Comparison of ENCODE assay signal across 1 cellular context in the genomic region with DNA sequence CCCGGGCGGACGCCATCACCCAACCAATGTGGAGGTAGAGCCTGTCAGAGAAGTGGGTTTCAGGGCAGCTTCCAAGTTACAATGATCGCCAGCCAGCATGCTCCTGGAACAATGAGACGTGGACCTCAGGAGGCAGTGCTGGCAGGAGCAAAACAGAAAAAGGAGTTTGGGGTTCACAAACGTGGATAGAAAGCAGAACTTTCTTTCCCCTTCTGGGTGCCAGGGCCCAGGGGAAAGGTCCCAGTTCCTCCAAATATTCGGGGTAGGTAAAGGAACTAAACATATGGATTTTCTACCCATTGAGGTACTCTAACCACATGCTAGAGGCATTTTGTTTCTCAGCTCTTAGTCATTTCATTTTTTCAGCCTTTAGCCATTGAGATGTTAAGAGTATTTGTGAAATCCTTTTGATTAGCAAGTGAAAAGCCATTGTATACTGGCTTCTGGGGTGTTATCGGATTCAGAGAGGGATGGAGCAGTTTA.
A peak's percentile ranks its signal among the peaks of the same experiment; 100 is the strongest.
TF ChIP-seq lines count a peak whose summit lies in the region.

No MANE protein-coding gene starts in this region.

TF ChIP-seq in H1, 55 proteins besides CTCF, POLR2A, EP300 and RAD21:
- TF ChIP-seq BCL11A (IDR thresholded peaks at IDR 0.05; ENCODE audit: low read depth in 2 of 2, low read length in 2 of 2) (no peak), BACH1 (IDR thresholded peaks at IDR 0.05; ENCODE audit: low read length) (no peak), CTBP2 (IDR thresholded peaks at IDR 0.05; ENCODE audit: borderline replicate concordance, insufficient read depth, insufficient read length, low read length) (no peak), CBX5 (IDR thresholded peaks at IDR 0.05; ENCODE audit: low read depth, low read length) (no peak), BRCA1 (IDR thresholded peaks at IDR 0.05; ENCODE audit: low read depth, low read length) (no peak), RNF2 (IDR thresholded peaks at IDR 0.05; ENCODE audit: borderline replicate concordance, low read depth, low read length, missing control alignments, poor library complexity, severe bottlenecking) (no peak), SP1 (IDR thresholded peaks at IDR 0.05; ENCODE audit: low read depth, low read length) (0 out of 2 replicates have a peak, but pooled peaks have one; percentile 40), EGR1 (IDR thresholded peaks at IDR 0.05; ENCODE audit: borderline replicate concordance, low read depth, low read length) (no peak), TAF7 (optimal IDR thresholded peaks at IDR 0.05; ENCODE audit: borderline replicate concordance, low read depth, low read length) (no peak), CEBPB (IDR thresholded peaks at IDR 0.05; ENCODE audit: low read depth, low read length) (0 out of 2 replicates have a peak, but pooled peaks have one; percentile 3), RBBP5 (IDR thresholded peaks at IDR 0.05; ENCODE audit: borderline replicate concordance, low read depth, low read length) (0 out of 2 replicates have a peak, but pooled peaks have one; percentile 3), CHD2 (IDR thresholded peaks at IDR 0.05; ENCODE audit: low read length) (no peak), CREB1 (IDR thresholded peaks at IDR 0.05) (no peak), TBP (IDR thresholded peaks at IDR 0.05; ENCODE audit: low read depth, low read length) (peak; percentile 53; the same call in 1 of the 2 replicates), RXRA (IDR thresholded peaks at IDR 0.05; ENCODE audit: insufficient read depth, low read depth, low read length) (no peak), KDM1A (IDR thresholded peaks at IDR 0.05; ENCODE audit: borderline replicate concordance, low read length) (0 out of 2 replicates have a peak, but pooled peaks have one; percentile 20), SIN3A (conservative IDR thresholded peaks at IDR 0.05 in 1 of 2, IDR thresholded peaks at IDR 0.05 in 1 of 2; ENCODE audit: low read depth in 1 of 2, low read length in 2 of 2) (no peak), SP2 (IDR thresholded peaks at IDR 0.05; ENCODE audit: low read length) (0 out of 2 replicates have a peak, but pooled peaks have one; percentile 3), TEAD4 (IDR thresholded peaks at IDR 0.05; ENCODE audit: low read depth, low read length) (no peak), EZH2 (IDR thresholded peaks at IDR 0.05; ENCODE audit: low read depth, low read length, severe bottlenecking) (no peak), YY1 (IDR thresholded peaks at IDR 0.05; ENCODE audit: low read depth, low read length) (no peak), JUN (IDR thresholded peaks at IDR 0.05; ENCODE audit: low read depth, low read length) (peak; percentile 51; the same call in 1 of the 2 replicates), SUZ12 (IDR thresholded peaks at IDR 0.05; ENCODE audit: low read length) (no peak), ASH2L (IDR thresholded peaks at IDR 0.05; ENCODE audit: low read length) (peak; percentile 62), HDAC2 (IDR thresholded peaks at IDR 0.05; ENCODE audit: borderline replicate concordance in 1 of 2, low read depth in 2 of 2, low read length in 2 of 2) (peak; percentile 30 to 75; a peak in 2 of 4 replicates), GABPA (IDR thresholded peaks at IDR 0.05; ENCODE audit: borderline replicate concordance, insufficient read depth, low read length) (no peak), POU5F1 (IDR thresholded peaks at IDR 0.05; ENCODE audit: low read depth, low read length) (no peak), CBX8 (IDR thresholded peaks at IDR 0.05; ENCODE audit: borderline replicate concordance, low read depth, low read length) (no peak)
- TF ChIP-seq, protein P1, sequence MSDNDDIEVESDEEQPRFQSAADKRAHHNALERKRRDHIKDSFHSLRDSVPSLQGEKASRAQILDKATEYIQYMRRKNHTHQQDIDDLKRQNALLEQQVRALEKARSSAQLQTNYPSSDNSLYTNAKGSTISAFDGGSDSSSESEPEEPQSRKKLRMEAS (IDR thresholded peaks at IDR 0.05) = peak; percentile 67
- TF ChIP-seq, protein P2, sequence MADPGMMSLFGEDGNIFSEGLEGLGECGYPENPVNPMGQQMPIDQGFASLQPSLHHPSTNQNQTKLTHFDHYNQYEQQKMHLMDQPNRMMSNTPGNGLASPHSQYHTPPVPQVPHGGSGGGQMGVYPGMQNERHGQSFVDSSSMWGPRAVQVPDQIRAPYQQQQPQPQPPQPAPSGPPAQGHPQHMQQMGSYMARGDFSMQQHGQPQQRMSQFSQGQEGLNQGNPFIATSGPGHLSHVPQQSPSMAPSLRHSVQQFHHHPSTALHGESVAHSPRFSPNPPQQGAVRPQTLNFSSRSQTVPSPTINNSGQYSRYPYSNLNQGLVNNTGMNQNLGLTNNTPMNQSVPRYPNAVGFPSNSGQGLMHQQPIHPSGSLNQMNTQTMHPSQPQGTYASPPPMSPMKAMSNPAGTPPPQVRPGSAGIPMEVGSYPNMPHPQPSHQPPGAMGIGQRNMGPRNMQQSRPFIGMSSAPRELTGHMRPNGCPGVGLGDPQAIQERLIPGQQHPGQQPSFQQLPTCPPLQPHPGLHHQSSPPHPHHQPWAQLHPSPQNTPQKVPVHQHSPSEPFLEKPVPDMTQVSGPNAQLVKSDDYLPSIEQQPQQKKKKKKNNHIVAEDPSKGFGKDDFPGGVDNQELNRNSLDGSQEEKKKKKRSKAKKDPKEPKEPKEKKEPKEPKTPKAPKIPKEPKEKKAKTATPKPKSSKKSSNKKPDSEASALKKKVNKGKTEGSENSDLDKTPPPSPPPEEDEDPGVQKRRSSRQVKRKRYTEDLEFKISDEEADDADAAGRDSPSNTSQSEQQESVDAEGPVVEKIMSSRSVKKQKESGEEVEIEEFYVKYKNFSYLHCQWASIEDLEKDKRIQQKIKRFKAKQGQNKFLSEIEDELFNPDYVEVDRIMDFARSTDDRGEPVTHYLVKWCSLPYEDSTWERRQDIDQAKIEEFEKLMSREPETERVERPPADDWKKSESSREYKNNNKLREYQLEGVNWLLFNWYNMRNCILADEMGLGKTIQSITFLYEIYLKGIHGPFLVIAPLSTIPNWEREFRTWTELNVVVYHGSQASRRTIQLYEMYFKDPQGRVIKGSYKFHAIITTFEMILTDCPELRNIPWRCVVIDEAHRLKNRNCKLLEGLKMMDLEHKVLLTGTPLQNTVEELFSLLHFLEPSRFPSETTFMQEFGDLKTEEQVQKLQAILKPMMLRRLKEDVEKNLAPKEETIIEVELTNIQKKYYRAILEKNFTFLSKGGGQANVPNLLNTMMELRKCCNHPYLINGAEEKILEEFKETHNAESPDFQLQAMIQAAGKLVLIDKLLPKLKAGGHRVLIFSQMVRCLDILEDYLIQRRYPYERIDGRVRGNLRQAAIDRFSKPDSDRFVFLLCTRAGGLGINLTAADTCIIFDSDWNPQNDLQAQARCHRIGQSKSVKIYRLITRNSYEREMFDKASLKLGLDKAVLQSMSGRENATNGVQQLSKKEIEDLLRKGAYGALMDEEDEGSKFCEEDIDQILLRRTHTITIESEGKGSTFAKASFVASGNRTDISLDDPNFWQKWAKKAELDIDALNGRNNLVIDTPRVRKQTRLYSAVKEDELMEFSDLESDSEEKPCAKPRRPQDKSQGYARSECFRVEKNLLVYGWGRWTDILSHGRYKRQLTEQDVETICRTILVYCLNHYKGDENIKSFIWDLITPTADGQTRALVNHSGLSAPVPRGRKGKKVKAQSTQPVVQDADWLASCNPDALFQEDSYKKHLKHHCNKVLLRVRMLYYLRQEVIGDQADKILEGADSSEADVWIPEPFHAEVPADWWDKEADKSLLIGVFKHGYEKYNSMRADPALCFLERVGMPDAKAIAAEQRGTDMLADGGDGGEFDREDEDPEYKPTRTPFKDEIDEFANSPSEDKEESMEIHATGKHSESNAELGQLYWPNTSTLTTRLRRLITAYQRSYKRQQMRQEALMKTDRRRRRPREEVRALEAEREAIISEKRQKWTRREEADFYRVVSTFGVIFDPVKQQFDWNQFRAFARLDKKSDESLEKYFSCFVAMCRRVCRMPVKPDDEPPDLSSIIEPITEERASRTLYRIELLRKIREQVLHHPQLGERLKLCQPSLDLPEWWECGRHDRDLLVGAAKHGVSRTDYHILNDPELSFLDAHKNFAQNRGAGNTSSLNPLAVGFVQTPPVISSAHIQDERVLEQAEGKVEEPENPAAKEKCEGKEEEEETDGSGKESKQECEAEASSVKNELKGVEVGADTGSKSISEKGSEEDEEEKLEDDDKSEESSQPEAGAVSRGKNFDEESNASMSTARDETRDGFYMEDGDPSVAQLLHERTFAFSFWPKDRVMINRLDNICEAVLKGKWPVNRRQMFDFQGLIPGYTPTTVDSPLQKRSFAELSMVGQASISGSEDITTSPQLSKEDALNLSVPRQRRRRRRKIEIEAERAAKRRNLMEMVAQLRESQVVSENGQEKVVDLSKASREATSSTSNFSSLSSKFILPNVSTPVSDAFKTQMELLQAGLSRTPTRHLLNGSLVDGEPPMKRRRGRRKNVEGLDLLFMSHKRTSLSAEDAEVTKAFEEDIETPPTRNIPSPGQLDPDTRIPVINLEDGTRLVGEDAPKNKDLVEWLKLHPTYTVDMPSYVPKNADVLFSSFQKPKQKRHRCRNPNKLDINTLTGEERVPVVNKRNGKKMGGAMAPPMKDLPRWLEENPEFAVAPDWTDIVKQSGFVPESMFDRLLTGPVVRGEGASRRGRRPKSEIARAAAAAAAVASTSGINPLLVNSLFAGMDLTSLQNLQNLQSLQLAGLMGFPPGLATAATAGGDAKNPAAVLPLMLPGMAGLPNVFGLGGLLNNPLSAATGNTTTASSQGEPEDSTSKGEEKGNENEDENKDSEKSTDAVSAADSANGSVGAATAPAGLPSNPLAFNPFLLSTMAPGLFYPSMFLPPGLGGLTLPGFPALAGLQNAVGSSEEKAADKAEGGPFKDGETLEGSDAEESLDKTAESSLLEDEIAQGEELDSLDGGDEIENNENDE (IDR thresholded peaks at IDR 0.05; ENCODE audit: insufficient replicate concordance, low read length) = peak; percentile 90
- TF ChIP-seq, protein P3, sequence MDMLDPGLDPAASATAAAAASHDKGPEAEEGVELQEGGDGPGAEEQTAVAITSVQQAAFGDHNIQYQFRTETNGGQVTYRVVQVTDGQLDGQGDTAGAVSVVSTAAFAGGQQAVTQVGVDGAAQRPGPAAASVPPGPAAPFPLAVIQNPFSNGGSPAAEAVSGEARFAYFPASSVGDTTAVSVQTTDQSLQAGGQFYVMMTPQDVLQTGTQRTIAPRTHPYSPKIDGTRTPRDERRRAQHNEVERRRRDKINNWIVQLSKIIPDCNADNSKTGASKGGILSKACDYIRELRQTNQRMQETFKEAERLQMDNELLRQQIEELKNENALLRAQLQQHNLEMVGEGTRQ (IDR thresholded peaks at IDR 0.05; ENCODE audit: low read length) = no peak
